ENCODE assay signal across 20 cellular contexts in genomic region chr9:133919253-133920115, GRCh38.
DNase-seq lines count a peak whose midpoint lies in the region; ATAC-seq and TF ChIP-seq lines count a peak whose summit lies in the region.
"Had no signal": no experiment of that assay in that cellular context is flagged by ENCODE, and none has a peak within 500 bp of the region (broad histone marks: within the 10 kb centered on the region; RNA-seq: fewer than 3 reads in every experiment).

No MANE protein-coding gene starts in this region.

- H3K4me3 ChIP-seq in right atrium auricular region (no peak overlapping the region), lower lobe of right lung (no peak overlapping the region)
- H3K4me3 ChIP-seq: thyroid gland had no signal

- H3K27ac ChIP-seq in right atrium auricular region (peak overlapping the region in 1 of 2 donors; percentile 32), lower lobe of right lung (peak overlapping the region; percentile 58)
- H3K27ac ChIP-seq: thyroid gland had no signal

- TF ChIP-seq CTCF in right atrium auricular region (IDR thresholded peaks at IDR 0.05) (no peak), lower lobe of right lung (IDR thresholded peaks at IDR 0.05) (no peak), type B pancreatic cell (conservative IDR thresholded peaks at IDR 0.05) (no peak)

- H3K36me3 Mint-ChIP-seq in dendritic cell treated with granulocyte-macrophage colony-stimulating factor and Interleukin-4, amounts not matched to agents 40 ng/mL and 50 ng/mL, for 4 days (ENCODE audit: low read depth), result peaks cover 8% of the 10 kb centered on the region
- H3K36me3 Mint-ChIP-seq in type B pancreatic cell, result peaks cover 6% of the 10 kb centered on the region
- H3K36me3 Mint-ChIP-seq: CD8-positive, alpha-beta memory T cell; naive thymus-derived CD8-positive, alpha-beta T cell had no signal

- H3K36me3 ChIP-seq in right atrium auricular region (no peaks in the 10 kb centered on the region), lower lobe of right lung (no peaks in the 10 kb centered on the region)
- H3K36me3 ChIP-seq: thyroid gland had no signal

- no peak for DNase-seq in Right ventricle myocardium inferior (ENCODE audit: missing footprints)
- no peak for DNase-seq in right atrium auricular region (ENCODE audit: low spot score)
- no peak for DNase-seq in lower lobe of right lung
- no peak for DNase-seq in type B pancreatic cell (ENCODE audit: extremely low spot score, unreplicated experiment)
- DNase-seq in mesenteric fat pad (ENCODE audit: low spot score), result no peak
- DNase-seq in 8988T, result no peak
- DNase-seq: activated CD4-positive, alpha-beta T cell treated with anti-CD3 and anti-CD28 coated beads, Interleukin-2, amount 50 U/mL, for 1 hour; activated CD8-positive, alpha-beta memory T cell treated with anti-CD3 and anti-CD28 coated beads, Interleukin-2, amount 50 U/mL, for 48 hours; activated gamma-delta T cell; amniotic stem cell; CD8-positive, alpha-beta memory T cell; cortex of kidney; naive thymus-derived CD8-positive, alpha-beta T cell; NCI-H1436 treated with DMSO at 0.1 percent for 48 hours; NCI-H345; RPMI8226; SW 1271; thyroid gland had no signal

- H3K9me3 ChIP-seq in right atrium auricular region (no peaks in the 10 kb centered on the region), lower lobe of right lung (no peaks in the 10 kb centered on the region)
- H3K9me3 ChIP-seq: thyroid gland had no signal

- peak overlapping the region; percentile 18 for H3K27ac Mint-ChIP-seq in dendritic cell treated with granulocyte-macrophage colony-stimulating factor and Interleukin-4, amounts not matched to agents 40 ng/mL and 50 ng/mL, for 4 days
- peak overlapping the region; percentile 75 for H3K27ac Mint-ChIP-seq in type B pancreatic cell
- H3K27ac Mint-ChIP-seq: CD8-positive, alpha-beta memory T cell; naive thymus-derived CD8-positive, alpha-beta T cell had no signal

- intact Hi-C loops in Right ventricle myocardium inferior (cut with DNase I), result loop anchor here (5.0 kb wide), 1 partner anchor 73 kb away; the partner anchor contains the start of gene VAV2
- intact Hi-C loops in dendritic cell treated with granulocyte-macrophage colony-stimulating factor and Interleukin-4, amounts not matched to agents 40 ng/mL and 50 ng/mL, for 4 days (cut with micrococcal nuclease), result no loop called here
- intact Hi-C loops in lower lobe of right lung (cut with DNase I), result no loop called here

- peaks cover 0 to 34% of the 10 kb centered on the region in 2 donors for H3K4me1 ChIP-seq in right atrium auricular region
- H3K4me1 ChIP-seq in lower lobe of right lung, result peaks cover 20% of the 10 kb centered on the region

- no peak overlapping the region for H3K4me3 Mint-ChIP-seq in dendritic cell treated with granulocyte-macrophage colony-stimulating factor and Interleukin-4, amounts not matched to agents 40 ng/mL and 50 ng/mL, for 4 days
- no peak overlapping the region for H3K4me3 Mint-ChIP-seq in type B pancreatic cell
- H3K4me3 Mint-ChIP-seq: CD8-positive, alpha-beta memory T cell; naive thymus-derived CD8-positive, alpha-beta T cell had no signal

- H3K27me3 Mint-ChIP-seq in dendritic cell treated with granulocyte-macrophage colony-stimulating factor and Interleukin-4, amounts not matched to agents 40 ng/mL and 50 ng/mL, for 4 days, result peaks cover 3% of the 10 kb centered on the region
- no peaks in the 10 kb centered on the region for H3K27me3 Mint-ChIP-seq in type B pancreatic cell

- H3K4me1 Mint-ChIP-seq in dendritic cell treated with granulocyte-macrophage colony-stimulating factor and Interleukin-4, amounts not matched to agents 40 ng/mL and 50 ng/mL, for 4 days (ENCODE audit: low read depth), result peaks cover 25% of the 10 kb centered on the region
- peaks cover 34% of the 10 kb centered on the region for H3K4me1 Mint-ChIP-seq in type B pancreatic cell (ENCODE audit: unreplicated experiment)

- no peaks in the 10 kb centered on the region for H3K9me3 Mint-ChIP-seq in dendritic cell treated with granulocyte-macrophage colony-stimulating factor and Interleukin-4, amounts not matched to agents 40 ng/mL and 50 ng/mL, for 4 days
- H3K9me3 Mint-ChIP-seq in type B pancreatic cell, result no peaks in the 10 kb centered on the region
- H3K9me3 Mint-ChIP-seq: CD8-positive, alpha-beta memory T cell had no signal

- ATAC-seq in Right ventricle myocardium inferior, result peak; percentile 23
- peak; percentile 32 to 41 for ATAC-seq in lower lobe of right lung
- ATAC-seq in GM21528 (IDR thresholded peaks at IDR 0.05; ENCODE audit: low FRiP score, unreplicated experiment), result no peak
- ATAC-seq: naive thymus-derived CD8-positive, alpha-beta T cell had no signal

- no peaks in the 10 kb centered on the region for H3K27me3 ChIP-seq in right atrium auricular region
- no peaks in the 10 kb centered on the region for H3K27me3 ChIP-seq in lower lobe of right lung (ENCODE audit: low read depth)
- H3K27me3 ChIP-seq: thyroid gland had no signal
